ENCODE assay signal across 16 cellular contexts in the genomic region with DNA sequence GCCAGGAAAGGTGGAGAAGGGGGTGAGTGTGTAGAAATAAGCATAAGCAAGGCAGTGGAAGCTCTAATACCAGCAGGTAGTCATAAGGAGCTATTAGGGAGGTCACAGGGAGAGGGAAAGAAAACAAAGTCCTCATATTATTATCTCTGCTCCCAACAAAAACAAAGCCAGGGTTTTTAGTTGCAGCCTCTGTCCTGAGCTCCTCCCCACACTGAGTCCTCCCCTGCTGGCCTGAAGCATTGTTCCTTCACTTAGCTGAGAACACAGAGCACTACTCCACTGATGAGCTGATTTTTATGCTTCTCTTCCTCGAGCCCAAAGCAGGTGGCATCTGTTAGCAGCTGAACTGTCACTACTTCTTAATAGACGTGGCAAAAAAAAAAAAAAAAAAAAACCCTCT. TPM values are rescaled to one million over a fixed set of nuclear protein-coding genes. Genes with fewer than 3 reads are reported as not detected.
DNase-seq lines count a peak whose midpoint lies in the region; TF ChIP-seq lines count a peak whose summit lies in the region.
"Had no signal": no experiment of that assay in that cellular context is flagged by ENCODE, and none has a peak within 500 bp of the region (broad histone marks: within the 10 kb centered on the region; RNA-seq: fewer than 3 reads in every experiment).

No MANE protein-coding gene starts in this region.

- no peak overlapping the region for H4K91ac ChIP-seq in H9 (ENCODE audit: insufficient read length, low read depth, low read length)

- no peak overlapping the region for H3K4ac ChIP-seq in H9 (ENCODE audit: low read depth, low read length)

- DNase-seq in COLO668 (lab: John Stamatoyannopoulos, UW; ENCODE audit: unreplicated experiment) (peak; percentile 17), H9 (no peak), NCI-H345 (lab: John Stamatoyannopoulos, UW) (peak; percentile 77), left ventricle myocardium inferior (no peak), hepatocyte (ENCODE audit: low spot score) (no peak), type B pancreatic cell (ENCODE audit: extremely low spot score, unreplicated experiment) (no peak), smooth muscle cell (lab: John Stamatoyannopoulos, UW; ENCODE audit: unreplicated experiment) (no peak), HPDE6-E6E7 (ENCODE audit: extremely low spot score) (no peak)
- DNase-seq: activated CD4-positive, alpha-beta T cell treated with anti-CD3 and anti-CD28 coated beads, Interleukin-2, amount 50 U/mL, for 4 hours; activated T-cell treated with anti-CD3 and anti-CD28 coated beads, Interleukin-2, amount 50 U/mL, for 4 hours; left colon; naive B cell had no signal

- H2BK20ac ChIP-seq in H9 (ENCODE audit: low read depth, low read length, poor library complexity, severe bottlenecking), result no peak overlapping the region

- no peak overlapping the region for H3K4me2 ChIP-seq in H9 (ENCODE audit: insufficient read depth, insufficient read length, low read length)
- H3K4me2 ChIP-seq in hepatocyte, result no peak overlapping the region
- no peak overlapping the region for H3K4me2 ChIP-seq in smooth muscle cell

- no peaks in the 10 kb centered on the region for H3K79me2 ChIP-seq in H9 (ENCODE audit: insufficient read depth, low read length)
- H3K79me2 ChIP-seq in hepatocyte, result no peaks in the 10 kb centered on the region
- H3K79me2 ChIP-seq in smooth muscle cell (ENCODE audit: low read depth), result no peaks in the 10 kb centered on the region

- H3K9ac ChIP-seq in H9 (ENCODE audit: extremely low read depth, insufficient read length, low read length), result no peak overlapping the region
- H3K9ac ChIP-seq in smooth muscle cell (ENCODE audit: low read depth), result no peak overlapping the region

- no peak overlapping the region for H2BK12ac ChIP-seq in H9 (ENCODE audit: insufficient read length, low read depth, low read length)

- H3K23ac ChIP-seq in H9 (ENCODE audit: insufficient read length, low read depth, low read length), result no peak overlapping the region

- H2BK120ac ChIP-seq in H9 (ENCODE audit: low read depth, low read length, poor library complexity, severe bottlenecking), result no peak overlapping the region

- TF ChIP-seq CTCF in H9 (conservative IDR thresholded peaks at IDR 0.05) (no peak), left ventricle myocardium inferior (IDR thresholded peaks at IDR 0.05; ENCODE audit: borderline replicate concordance) (no peak), hepatocyte (IDR thresholded peaks at IDR 0.05; ENCODE audit: poor library complexity) (no peak), type B pancreatic cell (conservative IDR thresholded peaks at IDR 0.05) (no peak), smooth muscle cell (IDR thresholded peaks at IDR 0.05; ENCODE audit: borderline replicate concordance, insufficient read depth, poor library complexity, severe bottlenecking) (no peak)

- H3K27ac Mint-ChIP-seq in H9 (peak overlapping the region in 2 of 3 experiments; percentile 66 to 73; a peak in 3 of 7 replicates), type B pancreatic cell (no peak overlapping the region)
- H3K27ac Mint-ChIP-seq: activated naive CD8-positive, alpha-beta T cell; progenitor cell of endocrine pancreas had no signal

- no peak overlapping the region for H2AK5ac ChIP-seq in H9 (ENCODE audit: insufficient read length, low read length)

- no peak overlapping the region for H4K5ac ChIP-seq in H9 (ENCODE audit: insufficient read length, low read depth, low read length)

- H4K20me1 ChIP-seq in H9 (ENCODE audit: control insufficient read depth, insufficient read depth, insufficient read length) (no peaks in the 10 kb centered on the region), hepatocyte (ENCODE audit: insufficient read depth, poor library complexity, severe bottlenecking) (no peaks in the 10 kb centered on the region), smooth muscle cell (ENCODE audit: low read depth) (no peaks in the 10 kb centered on the region)

- intact Hi-C loops in left ventricle myocardium inferior (cut with micrococcal nuclease), result no loop called here

- H2AFZ ChIP-seq in H9 (ENCODE audit: low read length) (no peak overlapping the region), hepatocyte (no peak overlapping the region), smooth muscle cell (ENCODE audit: low read depth) (no peak overlapping the region)

- H3K27ac ChIP-seq in H9 (ENCODE audit: insufficient read length, low read depth, low read length) (no peak overlapping the region), left ventricle myocardium inferior (replicated peaks) (peak overlapping the region; percentile 85), hepatocyte (no peak overlapping the region), smooth muscle cell (ENCODE audit: low read depth) (no peak overlapping the region)
- H3K27ac ChIP-seq: SK-N-MC had no signal

- H3K14ac ChIP-seq in H9 (ENCODE audit: insufficient read depth, low read length), result no peak overlapping the region

- no peaks in the 10 kb centered on the region for H3K23me2 ChIP-seq in H9 (ENCODE audit: insufficient read length, low read depth, low read length, poor library complexity, severe bottlenecking)

- H3K4me3 ChIP-seq in left ventricle myocardium inferior (no peak overlapping the region), hepatocyte (no peak overlapping the region), smooth muscle cell (no peak overlapping the region)
- H3K4me3 ChIP-seq: SK-N-MC had no signal

- H3K36me3 ChIP-seq in left ventricle myocardium inferior (peaks cover 37% of the 10 kb centered on the region), hepatocyte (replicated peaks; ENCODE audit: insufficient read depth, low read depth) (no peaks in the 10 kb centered on the region), smooth muscle cell (ENCODE audit: low read depth) (no peaks in the 10 kb centered on the region)

- H3K9me3 Mint-ChIP-seq in H9, result no peaks in the 10 kb centered on the region
- no peaks in the 10 kb centered on the region for H3K9me3 Mint-ChIP-seq in type B pancreatic cell
- H3K9me3 Mint-ChIP-seq: activated T-cell treated with anti-CD3 and anti-CD28 coated beads, Interleukin-2, amount 50 U/mL, for 4 hours; naive B cell had no signal

- H3K4me1 ChIP-seq in H9 (ENCODE audit: insufficient read depth, low read length) (no peaks in the 10 kb centered on the region; the same call in 1 of the 2 replicates), left ventricle myocardium inferior (peaks cover 73% of the 10 kb centered on the region), hepatocyte (ENCODE audit: insufficient read depth) (no peaks in the 10 kb centered on the region), smooth muscle cell (ENCODE audit: low read depth) (peaks cover 18% of the 10 kb centered on the region)

- no peak overlapping the region for H3K56ac ChIP-seq in H9 (ENCODE audit: insufficient read length, low read depth, low read length)

- H3K9me3 ChIP-seq in H9 (ENCODE audit: control insufficient read depth, low read depth, low read length) (no peaks in the 10 kb centered on the region), left ventricle myocardium inferior (replicated peaks) (no peaks in the 10 kb centered on the region), hepatocyte (ENCODE audit: low read depth) (no peaks in the 10 kb centered on the region), smooth muscle cell (replicated peaks; ENCODE audit: low read depth) (no peaks in the 10 kb centered on the region)

- H4K8ac ChIP-seq in H9 (replicated peaks; ENCODE audit: insufficient read length, low read depth, low read length), result no peak overlapping the region

- H3K27me3 Mint-ChIP-seq in H9 (ENCODE audit: low read depth) (no peaks in the 10 kb centered on the region), type B pancreatic cell (no peaks in the 10 kb centered on the region)
- H3K27me3 Mint-ChIP-seq: activated naive CD8-positive, alpha-beta T cell; naive B cell; progenitor cell of endocrine pancreas had no signal

- no CpG with 5 or more reads among the region's 2 CpGs for WGBS in H9 (ENCODE audit: extremely low coverage, insufficient read length, low lambda C conversion rate)
- 59% methylated on average over 2 of the region's 2 CpGs for WGBS in hepatocyte (ENCODE audit: low lambda C conversion rate, missing lambda C conversion rate)
- 67% methylated on average over 2 of the region's 2 CpGs for WGBS in smooth muscle cell (ENCODE audit: low lambda C conversion rate)

- peaks cover 0 to 44% (median 25%) of the 10 kb centered on the region in 3 experiments; a peak in 6 of 7 replicates for H3K36me3 Mint-ChIP-seq in H9 (ENCODE audit: insufficient read depth in 1 of 3, low read depth in 3 of 3)
- peaks cover 14% of the 10 kb centered on the region for H3K36me3 Mint-ChIP-seq in type B pancreatic cell

- H3K4me3 Mint-ChIP-seq in H9 (no peak overlapping the region), type B pancreatic cell (no peak overlapping the region)
- H3K4me3 Mint-ChIP-seq: activated naive CD8-positive, alpha-beta T cell; activated T-cell treated with anti-CD3 and anti-CD28 coated beads, Interleukin-2, amount 50 U/mL, for 4 hours had no signal

- no peaks in the 10 kb centered on the region for H3K79me1 ChIP-seq in H9 (ENCODE audit: insufficient read depth, low read depth, low read length, poor library complexity, severe bottlenecking)

- H2BK15ac ChIP-seq in H9 (ENCODE audit: low read depth, low read length), result no peak overlapping the region

- H3K4me1 Mint-ChIP-seq in H9 (peaks cover 12 to 23% of the 10 kb centered on the region in 2 experiments), type B pancreatic cell (ENCODE audit: unreplicated experiment) (peaks cover 6% of the 10 kb centered on the region)

- no peak overlapping the region for H3K18ac ChIP-seq in H9 (ENCODE audit: insufficient read length, low read depth, low read length)

- H3T11ph ChIP-seq in H9 (ENCODE audit: low read length), result no peak overlapping the region

- H3K9me2 ChIP-seq in hepatocyte (replicated peaks; ENCODE audit: insufficient read depth), result no peaks in the 10 kb centered on the region

- H3F3A ChIP-seq in smooth muscle cell (ENCODE audit: low read depth), result no peaks in the 10 kb centered on the region

- H3K27me3 ChIP-seq in H9 (ENCODE audit: insufficient read depth, low read length), result no peaks in the 10 kb centered on the region
- H3K27me3 ChIP-seq in left ventricle myocardium inferior (ENCODE audit: low read depth), result no peaks in the 10 kb centered on the region
- H3K27me3 ChIP-seq in hepatocyte, result no peaks in the 10 kb centered on the region
- H3K27me3 ChIP-seq in smooth muscle cell (ENCODE audit: low read depth), result no peaks in the 10 kb centered on the region

- H2BK5ac ChIP-seq in H9 (ENCODE audit: insufficient read length, low read length), result no peak overlapping the region

RNA-seq across cellular contexts. Expression of gene STAC3, which starts 10.4 kb away (rescaled TPM):
- total RNA-seq in H9 (2021), result 2.0 and 2.8 TPM in 2 replicates
- 0.69 TPM for total RNA-seq in left ventricle myocardium inferior
- 0.23 and 1.1 TPM in 2 replicates for total RNA-seq in hepatocyte
- polyA plus RNA-seq in hepatocyte, result 0.49 and 0.83 TPM in 2 replicates
- 1.6 and 4.8 TPM in 2 replicates for total RNA-seq in type B pancreatic cell (ENCODE audit: low replicate concordance)
- total RNA-seq in smooth muscle cell, result 1.4 TPM in 1 of 2 replicates, not detected in the other
- not detected in 2 replicates for polyA plus RNA-seq in smooth muscle cell

RNA-seq across cellular contexts. Expression of gene SHMT2, which starts 31.9 kb away (rescaled TPM):
- total RNA-seq in H9 (2021) (257 and 260 TPM in 2 replicates), left ventricle myocardium inferior (22.9 TPM), hepatocyte (168 and 193 TPM in 2 replicates), type B pancreatic cell (ENCODE audit: low replicate concordance) (108 and 131 TPM in 2 replicates), smooth muscle cell (82.1 and 117 TPM in 2 replicates)
- polyA plus RNA-seq in hepatocyte (85.3 and 126 TPM in 2 replicates), smooth muscle cell (107 TPM in 2 replicates)

RNA-seq across cellular contexts. Expression of gene NXPH4, which starts 44.8 kb away (rescaled TPM):
- total RNA-seq in H9 (2021) (2.1 and 2.8 TPM in 2 replicates), left ventricle myocardium inferior (0.44 TPM), hepatocyte (0.52 and 1.1 TPM in 2 replicates), type B pancreatic cell (ENCODE audit: low replicate concordance) (15.1 and 45.5 TPM in 2 replicates), smooth muscle cell (1.6 and 3.9 TPM in 2 replicates)
- polyA plus RNA-seq in hepatocyte (2.7 and 3.3 TPM in 2 replicates), smooth muscle cell (8.5 and 10.7 TPM in 2 replicates)
- total RNA-seq: left colon, subcutaneous adipose tissue had no signal

Comparison
In these comparisons a context has a peak if more than half of its experiments do, and no peak if none do; other contexts are left out.
1. DNase-seq: peak in COLO668 (single experiment) and NCI-H345 (single experiment); none in H9 (single experiment), left ventricle myocardium inferior (single experiment), hepatocyte (single experiment), type B pancreatic cell (single experiment), smooth muscle cell (single experiment) and HPDE6-E6E7 (single experiment).